1 cellular context compared by ENCODE assay signal in the genomic region with DNA sequence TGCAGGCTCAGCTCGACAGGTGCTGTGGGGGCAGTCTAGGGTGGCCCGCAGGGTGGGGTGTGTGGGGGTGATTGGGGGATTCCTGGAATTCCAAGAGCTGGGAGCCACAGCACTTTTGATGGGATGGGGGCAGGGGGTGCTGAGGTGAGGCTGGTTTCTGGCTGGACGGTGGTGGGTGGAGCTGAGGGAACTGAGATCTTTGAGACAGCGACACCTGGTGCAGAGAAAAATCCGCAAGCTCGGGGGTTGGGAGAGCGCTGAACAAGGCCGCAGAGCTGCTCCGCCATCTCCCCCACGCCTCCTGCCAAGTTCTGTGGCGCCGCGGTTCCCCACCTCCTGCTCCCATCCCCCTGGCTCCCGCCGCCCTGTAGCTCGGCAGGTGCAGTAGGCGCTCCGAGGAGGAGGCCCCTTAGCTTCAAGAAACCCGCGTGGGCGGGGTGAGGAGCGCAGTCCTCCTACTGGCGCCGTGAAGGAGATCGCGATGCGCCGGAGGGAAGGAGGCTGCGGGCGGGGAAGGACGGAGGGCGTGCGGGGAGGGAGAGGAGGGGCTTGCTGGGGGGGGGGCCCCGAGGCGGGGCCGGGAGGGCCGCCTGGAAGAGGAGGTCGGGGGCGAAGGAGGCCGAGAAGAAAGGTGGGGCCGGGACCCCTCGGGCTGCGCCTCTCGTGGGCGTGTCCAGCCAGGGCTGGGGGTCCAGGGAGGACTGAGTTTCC.
TF ChIP-seq lines count a peak whose summit lies in the region.

No MANE protein-coding gene starts in this region.

TF ChIP-seq in HepG2, 621 proteins besides CTCF, POLR2A, EP300 and RAD21 (continues in another document):
- TF ChIP-seq ZNF24 (IDR thresholded peaks at IDR 0.05) (no peak), KLF11 (CRISPR knock-in tag; IDR thresholded peaks at IDR 0.05) (no peak), PLRG1 (conservative IDR thresholded peaks at IDR 0.05) (no peak), NFKBIZ (CRISPR knock-in tag; IDR thresholded peaks at IDR 0.05) (no peak), MAFG (CRISPR knock-in tag; IDR thresholded peaks at IDR 0.05) (no peak), BORCS8-MEF2B (CRISPR knock-in tag; IDR thresholded peaks at IDR 0.05) (no peak), ELF1 (CRISPR knock-in tag; IDR thresholded peaks at IDR 0.05) (no peak), ZNF251 (CRISPR knock-in tag; IDR thresholded peaks at IDR 0.05) (no peak), FOXA3 (CRISPR knock-in tag; IDR thresholded peaks at IDR 0.05) (no peak), RBM39 (IDR thresholded peaks at IDR 0.05; ENCODE audit: low read depth, low read length, poor library complexity, severe bottlenecking) (no peak), CC2D1A (CRISPR knock-in tag; IDR thresholded peaks at IDR 0.05) (no peak), ZNF557 (CRISPR knock-in tag; IDR thresholded peaks at IDR 0.05) (no peak), YY1 (IDR thresholded peaks at IDR 0.05; ENCODE audit: insufficient read depth, insufficient replicate concordance, low read depth, low read length) (peak; percentile 56), TAF1 (CRISPR knock-in tag; IDR thresholded peaks at IDR 0.05) (peak; percentile 39; the same call in 1 of the 2 replicates), ZNF724P (CRISPR knock-in tag; IDR thresholded peaks at IDR 0.05; ENCODE audit: borderline replicate concordance) (peak; percentile 70; the same call in 1 of the 2 replicates), ZMAT3 (CRISPR knock-in tag; conservative IDR thresholded peaks at IDR 0.05) (no peak), HES4 (CRISPR knock-in tag; IDR thresholded peaks at IDR 0.05; ENCODE audit: borderline replicate concordance) (no peak), ZNF558 (CRISPR knock-in tag; IDR thresholded peaks at IDR 0.05; ENCODE audit: borderline replicate concordance) (no peak), ZNF788 (CRISPR knock-in tag; IDR thresholded peaks at IDR 0.05; ENCODE audit: borderline replicate concordance) (no peak), TOPORS (CRISPR knock-in tag; IDR thresholded peaks at IDR 0.05) (no peak), SPEN (CRISPR knock-in tag; IDR thresholded peaks at IDR 0.05; ENCODE audit: low read depth) (peak; percentile 53; the same call in 1 of the 2 replicates), ZNF207 (IDR thresholded peaks at IDR 0.05; ENCODE audit: borderline replicate concordance) (no peak), RFX1 (IDR thresholded peaks at IDR 0.05) (no peak), GLI4 (CRISPR knock-in tag; IDR thresholded peaks at IDR 0.05; ENCODE audit: borderline replicate concordance) (no peak), SIX1 (CRISPR knock-in tag; IDR thresholded peaks at IDR 0.05; ENCODE audit: borderline replicate concordance) (no peak), ZNF563 (CRISPR knock-in tag; IDR thresholded peaks at IDR 0.05) (no peak), ZNF431 (CRISPR knock-in tag; IDR thresholded peaks at IDR 0.05; ENCODE audit: borderline replicate concordance, low read depth) (no peak), ZNF781 (CRISPR knock-in tag; IDR thresholded peaks at IDR 0.05; ENCODE audit: borderline replicate concordance, not compliant biosample characterization) (no peak), ARHGAP35 (CRISPR knock-in tag; IDR thresholded peaks at IDR 0.05; ENCODE audit: borderline replicate concordance) (no peak), NCOA5 (CRISPR knock-in tag; IDR thresholded peaks at IDR 0.05) (no peak)
- TF ChIP-seq, protein P1, sequence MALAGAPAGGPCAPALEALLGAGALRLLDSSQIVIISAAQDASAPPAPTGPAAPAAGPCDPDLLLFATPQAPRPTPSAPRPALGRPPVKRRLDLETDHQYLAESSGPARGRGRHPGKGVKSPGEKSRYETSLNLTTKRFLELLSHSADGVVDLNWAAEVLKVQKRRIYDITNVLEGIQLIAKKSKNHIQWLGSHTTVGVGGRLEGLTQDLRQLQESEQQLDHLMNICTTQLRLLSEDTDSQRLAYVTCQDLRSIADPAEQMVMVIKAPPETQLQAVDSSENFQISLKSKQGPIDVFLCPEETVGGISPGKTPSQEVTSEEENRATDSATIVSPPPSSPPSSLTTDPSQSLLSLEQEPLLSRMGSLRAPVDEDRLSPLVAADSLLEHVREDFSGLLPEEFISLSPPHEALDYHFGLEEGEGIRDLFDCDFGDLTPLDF (CRISPR knock-in tag; IDR thresholded peaks at IDR 0.05) = no peak
- TF ChIP-seq, protein P2, sequence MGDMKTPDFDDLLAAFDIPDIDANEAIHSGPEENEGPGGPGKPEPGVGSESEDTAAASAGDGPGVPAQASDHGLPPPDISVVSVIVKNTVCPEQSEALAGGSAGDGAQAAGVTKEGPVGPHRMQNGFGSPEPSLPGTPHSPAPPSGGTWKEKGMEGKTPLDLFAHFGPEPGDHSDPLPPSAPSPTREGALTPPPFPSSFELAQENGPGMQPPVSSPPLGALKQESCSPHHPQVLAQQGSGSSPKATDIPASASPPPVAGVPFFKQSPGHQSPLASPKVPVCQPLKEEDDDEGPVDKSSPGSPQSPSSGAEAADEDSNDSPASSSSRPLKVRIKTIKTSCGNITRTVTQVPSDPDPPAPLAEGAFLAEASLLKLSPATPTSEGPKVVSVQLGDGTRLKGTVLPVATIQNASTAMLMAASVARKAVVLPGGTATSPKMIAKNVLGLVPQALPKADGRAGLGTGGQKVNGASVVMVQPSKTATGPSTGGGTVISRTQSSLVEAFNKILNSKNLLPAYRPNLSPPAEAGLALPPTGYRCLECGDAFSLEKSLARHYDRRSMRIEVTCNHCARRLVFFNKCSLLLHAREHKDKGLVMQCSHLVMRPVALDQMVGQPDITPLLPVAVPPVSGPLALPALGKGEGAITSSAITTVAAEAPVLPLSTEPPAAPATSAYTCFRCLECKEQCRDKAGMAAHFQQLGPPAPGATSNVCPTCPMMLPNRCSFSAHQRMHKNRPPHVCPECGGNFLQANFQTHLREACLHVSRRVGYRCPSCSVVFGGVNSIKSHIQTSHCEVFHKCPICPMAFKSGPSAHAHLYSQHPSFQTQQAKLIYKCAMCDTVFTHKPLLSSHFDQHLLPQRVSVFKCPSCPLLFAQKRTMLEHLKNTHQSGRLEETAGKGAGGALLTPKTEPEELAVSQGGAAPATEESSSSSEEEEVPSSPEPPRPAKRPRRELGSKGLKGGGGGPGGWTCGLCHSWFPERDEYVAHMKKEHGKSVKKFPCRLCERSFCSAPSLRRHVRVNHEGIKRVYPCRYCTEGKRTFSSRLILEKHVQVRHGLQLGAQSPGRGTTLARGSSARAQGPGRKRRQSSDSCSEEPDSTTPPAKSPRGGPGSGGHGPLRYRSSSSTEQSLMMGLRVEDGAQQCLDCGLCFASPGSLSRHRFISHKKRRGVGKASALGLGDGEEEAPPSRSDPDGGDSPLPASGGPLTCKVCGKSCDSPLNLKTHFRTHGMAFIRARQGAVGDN (CRISPR knock-in tag; IDR thresholded peaks at IDR 0.05) = peak; percentile 58; the same call in 1 of the 2 replicates
- TF ChIP-seq, protein P3, sequence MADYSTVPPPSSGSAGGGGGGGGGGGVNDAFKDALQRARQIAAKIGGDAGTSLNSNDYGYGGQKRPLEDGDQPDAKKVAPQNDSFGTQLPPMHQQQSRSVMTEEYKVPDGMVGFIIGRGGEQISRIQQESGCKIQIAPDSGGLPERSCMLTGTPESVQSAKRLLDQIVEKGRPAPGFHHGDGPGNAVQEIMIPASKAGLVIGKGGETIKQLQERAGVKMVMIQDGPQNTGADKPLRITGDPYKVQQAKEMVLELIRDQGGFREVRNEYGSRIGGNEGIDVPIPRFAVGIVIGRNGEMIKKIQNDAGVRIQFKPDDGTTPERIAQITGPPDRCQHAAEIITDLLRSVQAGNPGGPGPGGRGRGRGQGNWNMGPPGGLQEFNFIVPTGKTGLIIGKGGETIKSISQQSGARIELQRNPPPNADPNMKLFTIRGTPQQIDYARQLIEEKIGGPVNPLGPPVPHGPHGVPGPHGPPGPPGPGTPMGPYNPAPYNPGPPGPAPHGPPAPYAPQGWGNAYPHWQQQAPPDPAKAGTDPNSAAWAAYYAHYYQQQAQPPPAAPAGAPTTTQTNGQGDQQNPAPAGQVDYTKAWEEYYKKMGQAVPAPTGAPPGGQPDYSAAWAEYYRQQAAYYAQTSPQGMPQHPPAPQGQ (CRISPR knock-in tag; IDR thresholded peaks at IDR 0.05; ENCODE audit: borderline replicate concordance) = no peak
- TF ChIP-seq, protein P4, sequence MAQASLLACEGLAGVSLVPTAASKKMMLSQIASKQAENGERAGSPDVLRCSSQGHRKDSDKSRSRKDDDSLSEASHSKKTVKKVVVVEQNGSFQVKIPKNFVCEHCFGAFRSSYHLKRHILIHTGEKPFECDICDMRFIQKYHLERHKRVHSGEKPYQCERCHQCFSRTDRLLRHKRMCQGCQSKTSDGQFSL (CRISPR knock-in tag; IDR thresholded peaks at IDR 0.05) = peak; percentile 61; the same call in 1 of the 2 replicates
- TF ChIP-seq, protein P5, sequence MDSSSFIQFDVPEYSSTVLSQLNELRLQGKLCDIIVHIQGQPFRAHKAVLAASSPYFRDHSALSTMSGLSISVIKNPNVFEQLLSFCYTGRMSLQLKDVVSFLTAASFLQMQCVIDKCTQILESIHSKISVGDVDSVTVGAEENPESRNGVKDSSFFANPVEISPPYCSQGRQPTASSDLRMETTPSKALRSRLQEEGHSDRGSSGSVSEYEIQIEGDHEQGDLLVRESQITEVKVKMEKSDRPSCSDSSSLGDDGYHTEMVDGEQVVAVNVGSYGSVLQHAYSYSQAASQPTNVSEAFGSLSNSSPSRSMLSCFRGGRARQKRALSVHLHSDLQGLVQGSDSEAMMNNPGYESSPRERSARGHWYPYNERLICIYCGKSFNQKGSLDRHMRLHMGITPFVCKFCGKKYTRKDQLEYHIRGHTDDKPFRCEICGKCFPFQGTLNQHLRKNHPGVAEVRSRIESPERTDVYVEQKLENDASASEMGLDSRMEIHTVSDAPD (CRISPR knock-in tag; IDR thresholded peaks at IDR 0.05) = no peak
- TF ChIP-seq, protein P6, sequence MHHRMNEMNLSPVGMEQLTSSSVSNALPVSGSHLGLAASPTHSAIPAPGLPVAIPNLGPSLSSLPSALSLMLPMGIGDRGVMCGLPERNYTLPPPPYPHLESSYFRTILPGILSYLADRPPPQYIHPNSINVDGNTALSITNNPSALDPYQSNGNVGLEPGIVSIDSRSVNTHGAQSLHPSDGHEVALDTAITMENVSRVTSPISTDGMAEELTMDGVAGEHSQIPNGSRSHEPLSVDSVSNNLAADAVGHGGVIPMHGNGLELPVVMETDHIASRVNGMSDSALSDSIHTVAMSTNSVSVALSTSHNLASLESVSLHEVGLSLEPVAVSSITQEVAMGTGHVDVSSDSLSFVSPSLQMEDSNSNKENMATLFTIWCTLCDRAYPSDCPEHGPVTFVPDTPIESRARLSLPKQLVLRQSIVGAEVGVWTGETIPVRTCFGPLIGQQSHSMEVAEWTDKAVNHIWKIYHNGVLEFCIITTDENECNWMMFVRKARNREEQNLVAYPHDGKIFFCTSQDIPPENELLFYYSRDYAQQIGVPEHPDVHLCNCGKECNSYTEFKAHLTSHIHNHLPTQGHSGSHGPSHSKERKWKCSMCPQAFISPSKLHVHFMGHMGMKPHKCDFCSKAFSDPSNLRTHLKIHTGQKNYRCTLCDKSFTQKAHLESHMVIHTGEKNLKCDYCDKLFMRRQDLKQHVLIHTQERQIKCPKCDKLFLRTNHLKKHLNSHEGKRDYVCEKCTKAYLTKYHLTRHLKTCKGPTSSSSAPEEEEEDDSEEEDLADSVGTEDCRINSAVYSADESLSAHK (CRISPR knock-in tag; IDR thresholded peaks at IDR 0.05; ENCODE audit: borderline replicate concordance) = no peak
- TF ChIP-seq, protein P7, sequence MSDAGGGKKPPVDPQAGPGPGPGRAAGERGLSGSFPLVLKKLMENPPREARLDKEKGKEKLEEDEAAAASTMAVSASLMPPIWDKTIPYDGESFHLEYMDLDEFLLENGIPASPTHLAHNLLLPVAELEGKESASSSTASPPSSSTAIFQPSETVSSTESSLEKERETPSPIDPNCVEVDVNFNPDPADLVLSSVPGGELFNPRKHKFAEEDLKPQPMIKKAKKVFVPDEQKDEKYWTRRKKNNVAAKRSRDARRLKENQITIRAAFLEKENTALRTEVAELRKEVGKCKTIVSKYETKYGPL (CRISPR knock-in tag; IDR thresholded peaks at IDR 0.05) = no peak
- TF ChIP-seq, protein P8, sequence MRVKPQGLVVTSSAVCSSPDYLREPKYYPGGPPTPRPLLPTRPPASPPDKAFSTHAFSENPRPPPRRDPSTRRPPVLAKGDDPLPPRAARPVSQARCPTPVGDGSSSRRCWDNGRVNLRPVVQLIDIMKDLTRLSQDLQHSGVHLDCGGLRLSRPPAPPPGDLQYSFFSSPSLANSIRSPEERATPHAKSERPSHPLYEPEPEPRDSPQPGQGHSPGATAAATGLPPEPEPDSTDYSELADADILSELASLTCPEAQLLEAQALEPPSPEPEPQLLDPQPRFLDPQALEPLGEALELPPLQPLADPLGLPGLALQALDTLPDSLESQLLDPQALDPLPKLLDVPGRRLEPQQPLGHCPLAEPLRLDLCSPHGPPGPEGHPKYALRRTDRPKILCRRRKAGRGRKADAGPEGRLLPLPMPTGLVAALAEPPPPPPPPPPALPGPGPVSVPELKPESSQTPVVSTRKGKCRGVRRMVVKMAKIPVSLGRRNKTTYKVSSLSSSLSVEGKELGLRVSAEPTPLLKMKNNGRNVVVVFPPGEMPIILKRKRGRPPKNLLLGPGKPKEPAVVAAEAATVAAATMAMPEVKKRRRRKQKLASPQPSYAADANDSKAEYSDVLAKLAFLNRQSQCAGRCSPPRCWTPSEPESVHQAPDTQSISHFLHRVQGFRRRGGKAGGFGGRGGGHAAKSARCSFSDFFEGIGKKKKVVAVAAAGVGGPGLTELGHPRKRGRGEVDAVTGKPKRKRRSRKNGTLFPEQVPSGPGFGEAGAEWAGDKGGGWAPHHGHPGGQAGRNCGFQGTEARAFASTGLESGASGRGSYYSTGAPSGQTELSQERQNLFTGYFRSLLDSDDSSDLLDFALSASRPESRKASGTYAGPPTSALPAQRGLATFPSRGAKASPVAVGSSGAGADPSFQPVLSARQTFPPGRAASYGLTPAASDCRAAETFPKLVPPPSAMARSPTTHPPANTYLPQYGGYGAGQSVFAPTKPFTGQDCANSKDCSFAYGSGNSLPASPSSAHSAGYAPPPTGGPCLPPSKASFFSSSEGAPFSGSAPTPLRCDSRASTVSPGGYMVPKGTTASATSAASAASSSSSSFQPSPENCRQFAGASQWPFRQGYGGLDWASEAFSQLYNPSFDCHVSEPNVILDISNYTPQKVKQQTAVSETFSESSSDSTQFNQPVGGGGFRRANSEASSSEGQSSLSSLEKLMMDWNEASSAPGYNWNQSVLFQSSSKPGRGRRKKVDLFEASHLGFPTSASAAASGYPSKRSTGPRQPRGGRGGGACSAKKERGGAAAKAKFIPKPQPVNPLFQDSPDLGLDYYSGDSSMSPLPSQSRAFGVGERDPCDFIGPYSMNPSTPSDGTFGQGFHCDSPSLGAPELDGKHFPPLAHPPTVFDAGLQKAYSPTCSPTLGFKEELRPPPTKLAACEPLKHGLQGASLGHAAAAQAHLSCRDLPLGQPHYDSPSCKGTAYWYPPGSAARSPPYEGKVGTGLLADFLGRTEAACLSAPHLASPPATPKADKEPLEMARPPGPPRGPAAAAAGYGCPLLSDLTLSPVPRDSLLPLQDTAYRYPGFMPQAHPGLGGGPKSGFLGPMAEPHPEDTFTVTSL (CRISPR knock-in tag; IDR thresholded peaks at IDR 0.05; ENCODE audit: borderline replicate concordance) = no peak
- TF ChIP-seq, protein P9, sequence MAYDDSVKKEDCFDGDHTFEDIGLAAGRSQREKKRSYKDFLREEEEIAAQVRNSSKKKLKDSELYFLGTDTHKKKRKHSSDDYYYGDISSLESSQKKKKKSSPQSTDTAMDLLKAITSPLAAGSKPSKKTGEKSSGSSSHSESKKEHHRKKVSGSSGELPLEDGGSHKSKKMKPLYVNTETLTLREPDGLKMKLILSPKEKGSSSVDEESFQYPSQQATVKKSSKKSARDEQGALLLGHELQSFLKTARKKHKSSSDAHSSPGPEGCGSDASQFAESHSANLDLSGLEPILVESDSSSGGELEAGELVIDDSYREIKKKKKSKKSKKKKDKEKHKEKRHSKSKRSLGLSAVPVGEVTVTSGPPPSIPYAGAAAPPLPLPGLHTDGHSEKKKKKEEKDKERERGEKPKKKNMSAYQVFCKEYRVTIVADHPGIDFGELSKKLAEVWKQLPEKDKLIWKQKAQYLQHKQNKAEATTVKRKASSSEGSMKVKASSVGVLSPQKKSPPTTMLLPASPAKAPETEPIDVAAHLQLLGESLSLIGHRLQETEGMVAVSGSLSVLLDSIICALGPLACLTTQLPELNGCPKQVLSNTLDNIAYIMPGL (CRISPR knock-in tag; IDR thresholded peaks at IDR 0.05; ENCODE audit: borderline replicate concordance in 1 of 2, low read depth in 1 of 2) = peak; percentile 61 to 62; a peak in 3 of 4 replicates
